In genomic region chr6:64681416-64682160, GRCh38 we compare ENCODE assay signal across 13 cellular contexts.
A peak's percentile ranks its signal among the peaks of the same experiment; 100 is the strongest.
DNase-seq lines count a peak whose midpoint lies in the region; ATAC-seq and TF ChIP-seq lines count a peak whose summit lies in the region.
"Had no signal": no experiment of that assay in that cellular context is flagged by ENCODE, and none has a peak within 500 bp of the region (broad histone marks: within the 10 kb centered on the region; RNA-seq: fewer than 3 reads in every experiment).

No MANE protein-coding gene starts in this region.

- H2BK12ac ChIP-seq in trophoblast cell (ENCODE audit: low read length), result peak overlapping the region; percentile 99

- H3K9me3 ChIP-seq in right atrium auricular region (no peaks in the 10 kb centered on the region), trophoblast cell (ENCODE audit: insufficient read depth, low read depth, low read length) (no peaks in the 10 kb centered on the region), MM.1S (replicated peaks; ENCODE audit: insufficient read depth, low read length) (no peaks in the 10 kb centered on the region)
- H3K9me3 ChIP-seq: BLaER1 had no signal

- H3K4me1 Mint-ChIP-seq in activated T-helper 2 cell treated with anti-CD3 and anti-CD28 coated beads, Interferon-gamma antibody, Interleukin-2, Interleukin-4, amounts not matched to agents 10 μg/mL and 5 μg/mL and 100 μg/mL, durations not matched to agents 14 hours and 24 hours and 36 hours (ENCODE audit: low read depth), result no peaks in the 10 kb centered on the region

- H3F3A ChIP-seq in MM.1S (ENCODE audit: insufficient read depth, low read length), result no peaks in the 10 kb centered on the region

- H3K79me1 ChIP-seq in trophoblast cell (ENCODE audit: low read length), result peaks cover 11% of the 10 kb centered on the region

- H3K18ac ChIP-seq in trophoblast cell (ENCODE audit: low read length), result peak overlapping the region; percentile 91

- H3K9me3 Mint-ChIP-seq in activated T-helper 2 cell treated with anti-CD3 and anti-CD28 coated beads, Interferon-gamma antibody, Interleukin-2, Interleukin-4, amounts not matched to agents 10 μg/mL and 5 μg/mL and 100 μg/mL, durations not matched to agents 14 hours and 24 hours and 36 hours, result peaks cover 39% of the 10 kb centered on the region

- peak overlapping the region; percentile 90 for H2BK5ac ChIP-seq in trophoblast cell (ENCODE audit: low read depth, low read length, poor library complexity)

- no CpG with 5 or more reads among the region's 23 CpGs for WGBS in trophoblast cell (ENCODE audit: extremely low coverage, insufficient coverage, insufficient read length)

- H3K79me2 ChIP-seq in trophoblast cell (ENCODE audit: control insufficient read depth, insufficient read depth, low read length, poor library complexity), result no peaks in the 10 kb centered on the region
- no peaks in the 10 kb centered on the region for H3K79me2 ChIP-seq in MM.1S (ENCODE audit: low read length)

- H2BK120ac ChIP-seq in trophoblast cell (ENCODE audit: insufficient read depth, low read length, poor library complexity), result peak overlapping the region; percentile 92

- H3K4me3 Mint-ChIP-seq in activated T-helper 2 cell treated with anti-CD3 and anti-CD28 coated beads, Interferon-gamma antibody, Interleukin-2, Interleukin-4, amounts not matched to agents 10 μg/mL and 5 μg/mL and 100 μg/mL, durations not matched to agents 14 hours and 24 hours and 36 hours (ENCODE audit: low read depth), result no peak overlapping the region
- H3K4me3 Mint-ChIP-seq: GM23338 had no signal

- H3K9me2 ChIP-seq in MM.1S (replicated peaks; ENCODE audit: insufficient read depth, low read length), result no peaks in the 10 kb centered on the region

- no peaks in the 10 kb centered on the region for H3K36me3 Mint-ChIP-seq in activated T-helper 2 cell treated with anti-CD3 and anti-CD28 coated beads, Interferon-gamma antibody, Interleukin-2, Interleukin-4, amounts not matched to agents 10 μg/mL and 5 μg/mL and 100 μg/mL, durations not matched to agents 14 hours and 24 hours and 36 hours (ENCODE audit: low read depth)

- H4K91ac ChIP-seq in trophoblast cell (ENCODE audit: low read depth, low read length), result peak overlapping the region; percentile 92

- H3K27me3 Mint-ChIP-seq in activated T-helper 2 cell treated with anti-CD3 and anti-CD28 coated beads, Interferon-gamma antibody, Interleukin-2, Interleukin-4, amounts not matched to agents 10 μg/mL and 5 μg/mL and 100 μg/mL, durations not matched to agents 14 hours and 24 hours and 36 hours (ENCODE audit: low read depth), result no peaks in the 10 kb centered on the region

- H3K27me3 ChIP-seq in right atrium auricular region (no peaks in the 10 kb centered on the region), trophoblast cell (ENCODE audit: insufficient read depth, low read length) (no peaks in the 10 kb centered on the region), MM.1S (replicated peaks; ENCODE audit: insufficient read depth, low read length) (no peaks in the 10 kb centered on the region)
- H3K27me3 ChIP-seq: BLaER1 had no signal

- H2AK5ac ChIP-seq in trophoblast cell (ENCODE audit: low read length), result peak overlapping the region; percentile 79

- peak overlapping the region; percentile 27 for H2AFZ ChIP-seq in trophoblast cell (ENCODE audit: insufficient read depth, low read length, poor library complexity)
- H2AFZ ChIP-seq in MM.1S (ENCODE audit: low read length), result no peak overlapping the region
- H2AFZ ChIP-seq: GM23338 had no signal

- intact Hi-C loops in Right ventricle myocardium inferior (cut with DNase I), result no loop called here
- intact Hi-C loops in activated T-helper 2 cell treated with anti-CD3 and anti-CD28 coated beads, Interferon-gamma antibody, Interleukin-2, Interleukin-4, amounts not matched to agents 10 μg/mL and 5 μg/mL and 100 μg/mL, durations not matched to agents 14 hours and 24 hours and 36 hours (cut with micrococcal nuclease), result no loop called here

- H4K12ac ChIP-seq in trophoblast cell (ENCODE audit: low read depth, low read length), result peak overlapping the region; percentile 59

- H3K9ac ChIP-seq in trophoblast cell (ENCODE audit: low read length) (no peak overlapping the region), MM.1S (ENCODE audit: low read length) (no peak overlapping the region)
- H3K9ac ChIP-seq: BLaER1 had no signal

- H3K4me2 ChIP-seq in trophoblast cell (ENCODE audit: low read length) (no peak overlapping the region), MM.1S (ENCODE audit: low read depth, low read length) (no peak overlapping the region)
- H3K4me2 ChIP-seq: BLaER1, GM23338 had no signal

- H3K36me3 ChIP-seq in right atrium auricular region (no peaks in the 10 kb centered on the region), trophoblast cell (ENCODE audit: control insufficient read depth in 1 of 2, insufficient read depth in 2 of 2, low read length in 2 of 2) (no peaks in the 10 kb centered on the region), MM.1S (replicated peaks; ENCODE audit: insufficient read depth, low read length) (no peaks in the 10 kb centered on the region)
- H3K36me3 ChIP-seq: BLaER1 had no signal

- H3K14ac ChIP-seq in trophoblast cell (ENCODE audit: low read length), result peak overlapping the region; percentile 75

- ATAC-seq in Right ventricle myocardium inferior, result peak; percentile 56
- no peak for ATAC-seq in activated CD4-positive, CD25-positive, alpha-beta regulatory T cell treated with anti-CD3 and anti-CD28 coated beads, Interleukin-2, amount 50 U/mL, for 24 hours
- ATAC-seq: GM12878, GM23338 had no signal

- H4K20me1 ChIP-seq in MM.1S (ENCODE audit: insufficient read depth, low read length), result no peaks in the 10 kb centered on the region
- H4K20me1 ChIP-seq: BLaER1 had no signal

- H3K27ac ChIP-seq in right atrium auricular region, result no peak overlapping the region
- H3K27ac ChIP-seq in trophoblast cell (ENCODE audit: low read depth, low read length), result peak overlapping the region; percentile 36
- H3K27ac ChIP-seq in MM.1S (ENCODE audit: low read length), result no peak overlapping the region
- H3K27ac ChIP-seq: 22Rv1, BLaER1, HL-60 had no signal

- H3K27ac Mint-ChIP-seq in activated T-helper 2 cell treated with anti-CD3 and anti-CD28 coated beads, Interferon-gamma antibody, Interleukin-2, Interleukin-4, amounts not matched to agents 10 μg/mL and 5 μg/mL and 100 μg/mL, durations not matched to agents 14 hours and 24 hours and 36 hours, result no peak overlapping the region
- H3K27ac Mint-ChIP-seq: GM23338 had no signal

- H3K4ac ChIP-seq in trophoblast cell (ENCODE audit: low read depth, low read length), result peak overlapping the region; percentile 52

- H3K23ac ChIP-seq in trophoblast cell (ENCODE audit: low read length), result no peak overlapping the region

- H4K8ac ChIP-seq in trophoblast cell (ENCODE audit: low read depth, low read length), result peak overlapping the region; percentile 74

- no peak for TF ChIP-seq CTCF in right atrium auricular region (IDR thresholded peaks at IDR 0.05)
- TF ChIP-seq CTCF in fibroblast of villous mesenchyme (IDR thresholded peaks at IDR 0.05; ENCODE audit: insufficient read depth, low read depth, low read length), result no peak
- no peak for TF ChIP-seq CTCF in MM.1S (IDR thresholded peaks at IDR 0.05; ENCODE audit: low read length)

- H3K4me1 ChIP-seq in right atrium auricular region (no peaks in the 10 kb centered on the region), trophoblast cell (ENCODE audit: control insufficient read depth in 1 of 2, insufficient read depth in 2 of 2, low read length in 2 of 2) (peaks cover 7 to 14% of the 10 kb centered on the region in 2 experiments), MM.1S (ENCODE audit: low read length) (no peaks in the 10 kb centered on the region)
- H3K4me1 ChIP-seq: BLaER1 had no signal

- DNase-seq in Right ventricle myocardium inferior (ENCODE audit: missing footprints), result no peak
- no peak for DNase-seq in right atrium auricular region (ENCODE audit: low spot score)
- DNase-seq in fibroblast of villous mesenchyme (ENCODE audit: low read depth), result peak; percentile 83
- DNase-seq in trophoblast cell, result no peak
- DNase-seq in MM.1S, result no peak
- no peak for DNase-seq in activated T-helper 2 cell treated with anti-CD3 and anti-CD28 coated beads, Interferon-gamma antibody, Interleukin-2, Interleukin-4, amounts not matched to agents 10 μg/mL and 5 μg/mL and 100 μg/mL, durations not matched to agents 14 hours and 24 hours and 36 hours (ENCODE audit: low spot score)
- DNase-seq: H7 had no signal

- H3K4me3 ChIP-seq in right atrium auricular region (no peak overlapping the region), fibroblast of villous mesenchyme (ENCODE audit: low read depth, low read length) (no peak overlapping the region), trophoblast cell (ENCODE audit: low read depth, low read length) (no peak overlapping the region), MM.1S (ENCODE audit: low read length) (no peak overlapping the region)
- H3K4me3 ChIP-seq: BLaER1, GM12878, GM23338 had no signal
